ENCODE assay signal across 8 cellular contexts in the genomic region with DNA sequence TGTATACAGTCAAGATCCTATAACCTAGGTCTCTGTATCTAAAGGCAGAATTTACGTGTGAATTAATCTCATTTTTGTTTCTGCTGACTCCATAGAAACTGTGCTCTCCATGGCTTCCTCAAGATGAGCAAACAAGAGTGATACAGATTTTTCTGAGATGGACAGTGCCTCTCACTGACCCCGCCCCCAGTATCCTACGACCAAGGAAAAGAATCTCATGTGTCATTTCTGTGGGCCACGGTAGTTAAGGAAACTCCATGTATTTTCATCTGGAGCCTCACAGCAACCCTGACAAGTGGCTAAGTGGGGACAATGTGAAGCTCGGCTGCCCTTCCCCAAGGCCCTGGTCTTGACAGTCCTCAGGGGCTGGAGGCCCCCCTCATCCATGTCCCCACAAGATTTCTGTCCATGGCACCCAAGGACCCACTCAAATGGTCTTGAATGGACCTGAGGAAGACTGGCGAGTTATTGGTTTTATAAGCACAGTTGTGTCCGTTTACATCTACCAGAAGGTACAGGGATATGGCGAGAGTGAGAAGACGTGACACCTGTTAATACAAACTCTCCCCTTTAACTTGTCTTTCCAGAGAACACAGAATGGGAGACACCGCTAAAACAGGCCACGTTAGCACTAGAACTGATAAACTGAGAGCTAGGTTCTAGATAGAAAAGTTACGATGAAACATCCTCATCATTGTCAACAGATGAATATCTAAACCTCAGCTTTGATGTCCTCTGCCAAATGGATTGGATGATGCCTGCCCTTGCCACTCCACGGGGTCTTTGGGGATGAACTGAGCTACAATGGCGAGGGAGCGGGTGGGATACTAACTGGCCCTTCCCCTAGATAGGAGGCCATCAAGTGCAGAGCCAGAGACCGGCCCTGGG.
DNase-seq lines count a peak whose midpoint lies in the region; ATAC-seq and TF ChIP-seq lines count a peak whose summit lies in the region.

No MANE protein-coding gene starts in this region.

- no peaks in the 10 kb centered on the region for H4K20me1 ChIP-seq in smooth muscle cell (ENCODE audit: low read depth)

- peaks cover 3% of the 10 kb centered on the region for H3K27me3 Mint-ChIP-seq in activated T-helper 17 cell treated with anti-CD3 and anti-CD28 coated beads, Interleukin-2, amount 50 U/mL, for 72 hours

- H3K27ac ChIP-seq in HL-60 (replicated peaks), result no peak overlapping the region
- H3K27ac ChIP-seq in iPS-18a (ENCODE audit: low read length), result no peak overlapping the region
- peak overlapping the region; percentile 89 for H3K27ac ChIP-seq in smooth muscle cell (ENCODE audit: low read depth)

- ATAC-seq in activated T-helper 17 cell treated with anti-CD3 and anti-CD28 coated beads, Interleukin-2, amount 50 U/mL, for 72 hours (replicated peaks), result no peak

- peak overlapping the region; percentile 93 for H3K27ac Mint-ChIP-seq in activated T-helper 17 cell treated with anti-CD3 and anti-CD28 coated beads, Interleukin-2, amount 50 U/mL, for 72 hours

- H3K9ac ChIP-seq in iPS-18a (ENCODE audit: low read length) (peak overlapping the region; percentile 78), smooth muscle cell (ENCODE audit: low read depth) (peak overlapping the region; percentile 86)

- H3K36me3 Mint-ChIP-seq in activated T-helper 17 cell treated with anti-CD3 and anti-CD28 coated beads, Interleukin-2, amount 50 U/mL, for 72 hours (ENCODE audit: low read depth), result no peaks in the 10 kb centered on the region

- no peaks in the 10 kb centered on the region for H3K9me3 ChIP-seq in iPS-18a (ENCODE audit: control insufficient read depth, low read depth, low read length)
- H3K9me3 ChIP-seq in smooth muscle cell (replicated peaks; ENCODE audit: low read depth), result no peaks in the 10 kb centered on the region

- H3K4me1 ChIP-seq in iPS-18a (ENCODE audit: control insufficient read depth, low read depth, low read length) (peaks cover 11% of the 10 kb centered on the region), smooth muscle cell (ENCODE audit: low read depth) (peaks cover 30% of the 10 kb centered on the region)

- no peak for TF ChIP-seq CTCF in HL-60 (IDR thresholded peaks at IDR 0.05; ENCODE audit: insufficient read depth, low read length)
- no peak for TF ChIP-seq CTCF in smooth muscle cell (IDR thresholded peaks at IDR 0.05; ENCODE audit: borderline replicate concordance, insufficient read depth, poor library complexity, severe bottlenecking)

- H2AFZ ChIP-seq in smooth muscle cell (ENCODE audit: low read depth), result peak overlapping the region; percentile 83

- in situ Hi-C loops in G401 (cut with HindIII; ENCODE audit: low sequenced_read_pairs), result no loop called here

- H3K27me3 ChIP-seq in HL-60 (ENCODE audit: insufficient read depth, poor library complexity, severe bottlenecking) (no peaks in the 10 kb centered on the region), iPS-18a (ENCODE audit: control insufficient read depth, insufficient read depth, low read length) (peaks cover 25% of the 10 kb centered on the region), smooth muscle cell (ENCODE audit: low read depth) (no peaks in the 10 kb centered on the region)

- DNase-seq in HL-60 (ENCODE audit: low read depth in 1 of 2, low spot score in 1 of 2), result no peak
- DNase-seq in smooth muscle cell (lab: John Stamatoyannopoulos, UW; ENCODE audit: unreplicated experiment), result no peak
- no peak for DNase-seq in NOMO-1 (lab: John Stamatoyannopoulos, UW; ENCODE audit: unreplicated experiment in 2 of 2)
- no peak for DNase-seq in G401 (ENCODE audit: low spot score)
- DNase-seq in D341Med (ENCODE audit: low spot score), result no peak
- DNase-seq in SKM-1 treated with dmso at 0.1 percent for 144 hours (lab: John Stamatoyannopoulos, UW; ENCODE audit: unreplicated experiment), result no peak

- H3K79me2 ChIP-seq in smooth muscle cell (ENCODE audit: low read depth), result no peaks in the 10 kb centered on the region

- peak overlapping the region; percentile 83 for H3K4me3 Mint-ChIP-seq in activated T-helper 17 cell treated with anti-CD3 and anti-CD28 coated beads, Interleukin-2, amount 50 U/mL, for 72 hours

- no peaks in the 10 kb centered on the region for H3K36me3 ChIP-seq in iPS-18a (ENCODE audit: control insufficient read depth, low read depth, low read length)
- no peaks in the 10 kb centered on the region for H3K36me3 ChIP-seq in smooth muscle cell (ENCODE audit: low read depth)

- H3K4me2 ChIP-seq in smooth muscle cell, result peak overlapping the region; percentile 94

- no peaks in the 10 kb centered on the region for H3K9me3 Mint-ChIP-seq in activated T-helper 17 cell treated with anti-CD3 and anti-CD28 coated beads, Interleukin-2, amount 50 U/mL, for 72 hours

- peaks cover 11% of the 10 kb centered on the region for H3K4me1 Mint-ChIP-seq in activated T-helper 17 cell treated with anti-CD3 and anti-CD28 coated beads, Interleukin-2, amount 50 U/mL, for 72 hours

- WGBS in smooth muscle cell (ENCODE audit: low lambda C conversion rate), result 70% methylated on average over 16 of the region's 16 CpGs

- no peaks in the 10 kb centered on the region for H3F3A ChIP-seq in smooth muscle cell (ENCODE audit: low read depth)

- H3K4me3 ChIP-seq in HL-60 (replicated peaks; ENCODE audit: insufficient read depth, low read length) (peak overlapping the region; percentile 64), iPS-18a (ENCODE audit: low read length) (peak overlapping the region; percentile 75), smooth muscle cell (peak overlapping the region; percentile 65)
